Comparison of ENCODE assay signal across 9 cellular contexts in genomic region chr16:58027341-58028167, GRCh38. TPM values are rescaled to one million over a fixed set of nuclear protein-coding genes. Genes with fewer than 3 reads are reported as not detected.
DNase-seq lines count a peak whose midpoint lies in the region; ATAC-seq and TF ChIP-seq lines count a peak whose summit lies in the region.
"Had no signal": no experiment of that assay in that cellular context is flagged by ENCODE, and none has a peak within 500 bp of the region (broad histone marks: within the 10 kb centered on the region; RNA-seq: fewer than 3 reads in every experiment).

No MANE protein-coding gene starts in this region.

- no peak for TF ChIP-seq EP300 in esophagus muscularis mucosa (IDR thresholded peaks at IDR 0.05)

- peak overlapping the region; percentile 65 for H3K4me3 Mint-ChIP-seq in natural killer cell treated with Interleukin-12 subunit alpha and Interleukin-12 subunit beta and Interleukin-15 and Interleukin-18, amount 100 ng/mL, for 72 hours
- H3K4me3 Mint-ChIP-seq in activated naive CD4-positive, alpha-beta T cell treated with anti-CD3 and anti-CD28 coated beads for 36 hours, result no peak overlapping the region

- no peak for ATAC-seq in natural killer cell treated with Interleukin-12 subunit alpha and Interleukin-12 subunit beta and Interleukin-15 and Interleukin-18, amount 100 ng/mL, for 72 hours

- H3K9me3 ChIP-seq in esophagus muscularis mucosa, result no peaks in the 10 kb centered on the region

- CTCF ChIA-PET in activated naive CD4-positive, alpha-beta T cell treated with anti-CD3 and anti-CD28 coated beads for 36 hours (lab: Charles Lee), result no interaction called here

- peak overlapping the region; percentile 85 to 91 (median 88) for H3K27ac ChIP-seq in esophagus muscularis mucosa (replicated peaks in 1 of 4)

- H3K27ac Mint-ChIP-seq in natural killer cell treated with Interleukin-12 subunit alpha and Interleukin-12 subunit beta and Interleukin-15 and Interleukin-18, amount 100 ng/mL, for 72 hours, result no peak overlapping the region
- no peak overlapping the region for H3K27ac Mint-ChIP-seq in activated naive CD4-positive, alpha-beta T cell treated with anti-CD3 and anti-CD28 coated beads for 36 hours

- H3K36me3 Mint-ChIP-seq in natural killer cell treated with Interleukin-12 subunit alpha and Interleukin-12 subunit beta and Interleukin-15 and Interleukin-18, amount 100 ng/mL, for 72 hours, result no peaks in the 10 kb centered on the region
- H3K36me3 Mint-ChIP-seq in activated naive CD4-positive, alpha-beta T cell treated with anti-CD3 and anti-CD28 coated beads for 36 hours (ENCODE audit: low read depth), result no peaks in the 10 kb centered on the region

- H3K27me3 Mint-ChIP-seq in natural killer cell treated with Interleukin-12 subunit alpha and Interleukin-12 subunit beta and Interleukin-15 and Interleukin-18, amount 100 ng/mL, for 72 hours, result peaks cover 0 to 8% of the 10 kb centered on the region in 2 donors
- no peaks in the 10 kb centered on the region for H3K27me3 Mint-ChIP-seq in activated naive CD4-positive, alpha-beta T cell treated with anti-CD3 and anti-CD28 coated beads for 36 hours (ENCODE audit: low read depth)

- peaks cover 0 to 12% of the 10 kb centered on the region in 2 donors for H3K4me1 Mint-ChIP-seq in natural killer cell treated with Interleukin-12 subunit alpha and Interleukin-12 subunit beta and Interleukin-15 and Interleukin-18, amount 100 ng/mL, for 72 hours (ENCODE audit: low read depth in 2 of 2)
- H3K4me1 Mint-ChIP-seq in activated naive CD4-positive, alpha-beta T cell treated with anti-CD3 and anti-CD28 coated beads for 36 hours (ENCODE audit: low read depth), result peaks cover 7% of the 10 kb centered on the region

- H3K4me1 ChIP-seq in esophagus muscularis mucosa, result peaks cover 70 to 89% (median 84%) of the 10 kb centered on the region in 4 donors

- peak overlapping the region; percentile 73 to 87 (median 82) for H3K4me3 ChIP-seq in esophagus muscularis mucosa

- no peak for TF ChIP-seq POLR2A in esophagus muscularis mucosa (IDR thresholded peaks at IDR 0.05; ENCODE audit: low read depth)

- intact Hi-C loops in esophagus muscularis mucosa (cut with DNase I) (no loop called here), head of caudate nucleus (cut with DNase I) (loop anchor here (10.0 kb wide), 1 partner anchor 167 kb away; the partner anchor contains the start of gene CSNK2A2)
- intact Hi-C loops in activated naive CD4-positive, alpha-beta T cell treated with anti-CD3 and anti-CD28 coated beads for 36 hours (cut with micrococcal nuclease), result loop anchor here (5.0 to 10.0 kb wide), 2 partner anchors 365 to 707 kb away; partner anchors contain the start of genes GINS3 and GOT2

- TF ChIP-seq CTCF in esophagus muscularis mucosa (IDR thresholded peaks at IDR 0.05), result no peak

- DNase-seq in Caki2 (ENCODE audit: low read depth) (peak; percentile 44), NCI-H510A treated with DMSO at 0.1 percent for 48 hours (lab: John Stamatoyannopoulos, UW) (peak; percentile 61), esophagus muscularis mucosa (ENCODE audit: extremely low spot score) (no peak), NCI-H1048 (lab: John Stamatoyannopoulos, UW) (no peak), head of caudate nucleus (no peak), retina (no peak)
- DNase-seq in natural killer cell treated with Interleukin-12 subunit alpha and Interleukin-12 subunit beta and Interleukin-15 and Interleukin-18, amount 100 ng/mL, for 72 hours (ENCODE audit: low spot score), result no peak
- DNase-seq in activated naive CD4-positive, alpha-beta T cell treated with anti-CD3 and anti-CD28 coated beads for 36 hours, result no peak

- no peaks in the 10 kb centered on the region for H3K36me3 ChIP-seq in esophagus muscularis mucosa

- 18% methylated on average over 21 of the region's 26 CpGs for WGBS in esophagus muscularis mucosa

- no peaks in the 10 kb centered on the region for H3K27me3 ChIP-seq in esophagus muscularis mucosa

- in situ Hi-C loops in Caki2 (cut with HindIII; ENCODE audit: low pct_unique_long_range_greater_than_20kb, low sequenced_read_pairs), result loop anchor here (10.0 kb wide), 1 partner anchor 97 kb away; the partner anchor contains the start of gene CFAP20

- H3K9me3 Mint-ChIP-seq in natural killer cell treated with Interleukin-12 subunit alpha and Interleukin-12 subunit beta and Interleukin-15 and Interleukin-18, amount 100 ng/mL, for 72 hours, result no peaks in the 10 kb centered on the region
- H3K9me3 Mint-ChIP-seq in activated naive CD4-positive, alpha-beta T cell treated with anti-CD3 and anti-CD28 coated beads for 36 hours, result no peaks in the 10 kb centered on the region

RNA-seq across cellular contexts. Expression of gene MMP15, which starts 2.0 kb away (rescaled TPM):
- total RNA-seq in Caki2 (2014; rRNA removed; shearing (Covaris generic); ENCODE audit: low replicate concordance), result 11.7 and 12.3 TPM in 2 replicates
- 10 to 100 TPM in 2 of 4 donors, 1 to 10 TPM in 2; 3.8 to 16.3 (median 8.7) TPM for total RNA-seq in esophagus muscularis mucosa
- under 1 TPM in 1 of 2 donors, not detected in 1; 0.31 TPM for total RNA-seq in natural killer cell treated with Interleukin-12 subunit alpha and Interleukin-12 subunit beta and Interleukin-15 and Interleukin-18, amount 100 ng/mL, for 72 hours
- total RNA-seq in activated naive CD4-positive, alpha-beta T cell treated with anti-CD3 and anti-CD28 coated beads for 36 hours, result under 1 TPM; 0.12 to 0.24 TPM

RNA-seq across cellular contexts. Expression of gene USB1, which starts 26.3 kb away (rescaled TPM):
- total RNA-seq in Caki2 (2014; rRNA removed; shearing (Covaris generic); ENCODE audit: low replicate concordance), result 11.9 and 21.3 TPM in 2 replicates
- 10 to 100 TPM; 31.5 to 51.1 (median 33.3) TPM for total RNA-seq in esophagus muscularis mucosa
- 100 to 1,000 TPM in 1 of 2 donors, 10 to 100 TPM in 1; 74.3 to 124 TPM for total RNA-seq in natural killer cell treated with Interleukin-12 subunit alpha and Interleukin-12 subunit beta and Interleukin-15 and Interleukin-18, amount 100 ng/mL, for 72 hours
- total RNA-seq in activated naive CD4-positive, alpha-beta T cell treated with anti-CD3 and anti-CD28 coated beads for 36 hours, result 10 to 100 TPM; 30.6 to 32.3 TPM

RNA-seq across cellular contexts. Expression of gene ZNF319, which starts 27.1 kb away (rescaled TPM):
- 1.7 and 6.3 TPM in 2 replicates for total RNA-seq in Caki2 (2014; rRNA removed; shearing (Covaris generic); ENCODE audit: low replicate concordance)
- total RNA-seq in esophagus muscularis mucosa, result 10 to 100 TPM in 2 of 4 donors, 1 to 10 TPM in 2; 7.1 to 20.9 (median 12.8) TPM
- 10 to 100 TPM in 1 of 2 donors, 1 to 10 TPM in 1; 9.6 to 10.7 TPM for total RNA-seq in natural killer cell treated with Interleukin-12 subunit alpha and Interleukin-12 subunit beta and Interleukin-15 and Interleukin-18, amount 100 ng/mL, for 72 hours
- 1 to 10 TPM; 4.2 to 5.4 TPM for total RNA-seq in activated naive CD4-positive, alpha-beta T cell treated with anti-CD3 and anti-CD28 coated beads for 36 hours

RNA-seq across cellular contexts. Expression of gene CNGB1, which starts 56.6 kb away (rescaled TPM):
- 0.20 TPM in 1 of 2 replicates, not detected in the other for total RNA-seq in Caki2 (2014; rRNA removed; shearing (Covaris generic); ENCODE audit: low replicate concordance)
- total RNA-seq in esophagus muscularis mucosa, result under 1 TPM; under 0.01 to 0.97 (median 0.31) TPM
- not detected for total RNA-seq in natural killer cell treated with Interleukin-12 subunit alpha and Interleukin-12 subunit beta and Interleukin-15 and Interleukin-18, amount 100 ng/mL, for 72 hours
- not detected for total RNA-seq in activated naive CD4-positive, alpha-beta T cell treated with anti-CD3 and anti-CD28 coated beads for 36 hours
- total RNA-seq: aorta had no signal

Comparison
In these comparisons a context has a peak if more than half of its experiments do, and no peak if none do; other contexts are left out.
1. DNase-seq: peak in Caki2 (single experiment) and NCI-H510A treated with DMSO at 0.1 percent for 48 hours (single experiment); none in esophagus muscularis mucosa (single experiment), natural killer cell treated with Interleukin-12 subunit alpha and Interleukin-12 subunit beta and Interleukin-15 and Interleukin-18, amount 100 ng/mL, for 72 hours (single experiment), NCI-H1048 (single experiment), head of caudate nucleus (0 of 42), retina (single experiment) and activated naive CD4-positive, alpha-beta T cell treated with anti-CD3 and anti-CD28 coated beads for 36 hours (single experiment).